Comparison of ENCODE assay signal across 8 cellular contexts in the genomic region with DNA sequence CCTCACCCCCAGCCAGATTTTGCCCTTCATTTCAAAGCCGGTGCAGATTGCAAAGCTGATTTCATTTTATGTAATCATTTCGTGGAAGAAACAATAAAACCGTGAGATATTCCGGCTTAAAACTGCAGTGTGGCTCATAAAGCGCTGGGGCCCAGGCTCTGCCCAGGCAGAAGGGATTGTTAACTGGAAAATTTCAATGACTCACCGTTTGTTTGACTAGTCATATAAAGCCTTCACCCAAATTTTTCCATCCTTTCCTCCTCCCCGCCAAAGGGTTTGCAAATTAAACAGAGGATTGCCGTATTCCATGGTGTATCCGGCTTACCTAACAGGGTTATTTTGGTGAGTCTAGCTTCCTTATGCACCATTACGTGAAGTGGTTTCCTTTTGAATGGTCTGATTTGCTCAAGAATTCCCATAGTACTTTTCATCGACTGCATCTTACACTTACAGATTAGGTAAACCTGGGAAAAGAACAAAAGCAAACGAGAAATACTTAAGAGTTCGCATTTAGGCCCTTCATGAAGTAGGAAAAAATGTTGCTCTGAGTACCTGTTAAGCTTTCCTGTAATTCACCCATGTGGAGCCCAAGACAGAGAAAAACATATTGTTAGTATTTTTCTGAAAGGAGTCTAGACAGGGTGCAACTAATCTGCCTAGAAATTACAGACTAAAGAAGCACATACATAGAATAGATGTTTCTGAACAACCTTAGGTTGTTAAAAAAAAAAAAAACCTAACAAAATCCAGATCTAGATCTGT. TPM values are rescaled to one million over a fixed set of nuclear protein-coding genes. Genes with fewer than 3 reads are reported as not detected.
A peak's percentile ranks its signal among the peaks of the same experiment; 100 is the strongest.
DNase-seq lines count a peak whose midpoint lies in the region; ATAC-seq and TF ChIP-seq lines count a peak whose summit lies in the region.

No MANE protein-coding gene starts in this region.

- peaks cover 22% of the 10 kb centered on the region for H3K36me3 Mint-ChIP-seq in activated CD4-positive, alpha-beta T cell treated with anti-CD3 and anti-CD28 coated beads, Interleukin-2, amount 10 ng/mL, durations not matched to agents 7 days and 5 days (ENCODE audit: low read depth)
- no peaks in the 10 kb centered on the region for H3K36me3 Mint-ChIP-seq in naive B cell

- no peak overlapping the region for H3K27ac ChIP-seq in OCI-LY7 (ENCODE audit: low read depth, low read length, poor library complexity, severe bottlenecking)
- peak overlapping the region; percentile 57 to 97 (median 89) for H3K27ac ChIP-seq in dorsolateral prefrontal cortex

- no peaks in the 10 kb centered on the region for H3K27me3 ChIP-seq in dorsolateral prefrontal cortex

- TF ChIP-seq CTCF in OCI-LY7 (conservative IDR thresholded peaks at IDR 0.05; ENCODE audit: low read length) (no peak), dorsolateral prefrontal cortex (IDR thresholded peaks at IDR 0.05 in 54 of 56, conservative IDR thresholded peaks at IDR 0.05 in 2 of 56; ENCODE audit: low read depth in 1 of 56, partially characterized antibody in 56 of 56) (no peak)

- H4K20me1 ChIP-seq in OCI-LY7 (ENCODE audit: insufficient read depth, low read length) = peaks cover 24% of the 10 kb centered on the region

- intact Hi-C loops in OCI-LY7 (cut with micrococcal nuclease; ENCODE audit: unreplicated experiment) (no loop called here), dorsolateral prefrontal cortex (cut with DNase I) (loop anchor here (2.0 to 10.0 kb wide), 5 partner anchors 60 to 974 kb away; partner anchors contain the start of genes SNX29 (in 2 of the 2), CLEC16A (in 1 of the 2), DEXI (in 1 of the 2) and TXNDC11 (in 1 of the 2))

- H3K36me3 ChIP-seq in OCI-LY7 (ENCODE audit: insufficient read depth, low read length) = peaks cover 29% of the 10 kb centered on the region

- peak overlapping the region; percentile 88 for H3K4me3 Mint-ChIP-seq in activated CD4-positive, alpha-beta T cell treated with anti-CD3 and anti-CD28 coated beads, Interleukin-2, amount 10 ng/mL, durations not matched to agents 7 days and 5 days
- peak overlapping the region in 7 of 8 donors; percentile 81 to 95 (median 92) for H3K4me3 Mint-ChIP-seq in naive B cell

- peaks cover 6% of the 10 kb centered on the region; the same call in 1 of the 2 replicates for H3K9me3 ChIP-seq in OCI-LY7 (ENCODE audit: low read length)

- peak overlapping the region; percentile 72 for H3K4me2 ChIP-seq in OCI-LY7 (ENCODE audit: low read length)

- H3K4me1 Mint-ChIP-seq in activated CD4-positive, alpha-beta T cell treated with anti-CD3 and anti-CD28 coated beads, Interleukin-2, amount 10 ng/mL, durations not matched to agents 7 days and 5 days = peaks cover 28% of the 10 kb centered on the region
- peaks cover 20 to 35% (median 32%) of the 10 kb centered on the region in 3 donors for H3K4me1 Mint-ChIP-seq in naive B cell

- H3K27me3 Mint-ChIP-seq in activated CD4-positive, alpha-beta T cell treated with anti-CD3 and anti-CD28 coated beads, Interleukin-2, amount 10 ng/mL, durations not matched to agents 7 days and 5 days = peaks cover 7% of the 10 kb centered on the region
- no peaks in the 10 kb centered on the region for H3K27me3 Mint-ChIP-seq in naive B cell

- CTCF ChIA-PET in activated CD4-positive, alpha-beta T cell treated with anti-CD3 and anti-CD28 coated beads, Interleukin-2, amount 10 ng/mL, durations not matched to agents 7 days and 5 days (lab: Charles Lee) = interaction anchor here (1.7 kb wide), 1 partner anchor 119 kb away, joined by 6 read pairs; the partner anchor contains the start of gene ZC3H7A
- CTCF ChIA-PET in OCI-LY7 (lab: Charles Lee; ENCODE audit: unreplicated experiment) = no interaction called here

- no peaks in the 10 kb centered on the region for H3K9me3 Mint-ChIP-seq in activated CD4-positive, alpha-beta T cell treated with anti-CD3 and anti-CD28 coated beads, Interleukin-2, amount 10 ng/mL, durations not matched to agents 7 days and 5 days
- no peaks in the 10 kb centered on the region for H3K9me3 Mint-ChIP-seq in naive B cell

- no TSS peak for BruUV-seq in OCI-LY7 (replicated peaks; lab: Mats Ljungman, UMichigan)

- H3K27ac Mint-ChIP-seq in activated CD4-positive, alpha-beta T cell treated with anti-CD3 and anti-CD28 coated beads, Interleukin-2, amount 10 ng/mL, durations not matched to agents 7 days and 5 days = peak overlapping the region; percentile 94
- peak overlapping the region in 5 of 6 donors; percentile 30 to 95 (median 94) for H3K27ac Mint-ChIP-seq in naive B cell

- no peaks in the 10 kb centered on the region for H3K9me2 ChIP-seq in OCI-LY7 (ENCODE audit: insufficient read depth, low read length)

- peaks cover 25% of the 10 kb centered on the region for H3K4me1 ChIP-seq in OCI-LY7 (ENCODE audit: insufficient read depth, low read length, poor library complexity, severe bottlenecking)

- H2AFZ ChIP-seq in OCI-LY7 (ENCODE audit: low read length) = peak overlapping the region; percentile 98

- POLR2A ChIA-PET in activated CD4-positive, alpha-beta T cell treated with anti-CD3 and anti-CD28 coated beads, Interleukin-2, amount 10 ng/mL, durations not matched to agents 7 days and 5 days (lab: Charles Lee) = no interaction called here
- POLR2A ChIA-PET in OCI-LY7 (lab: Charles Lee) = interaction anchor here (0.6 to 1.3 kb wide), 4 partner anchors 10 to 566 kb away, joined by 3 to 5 read pairs (median 4); partner anchors contain the start of gene TNFRSF17

- peak overlapping the region; percentile 57 for H3K4me3 ChIP-seq in OCI-LY7 (ENCODE audit: low read depth, low read length, poor library complexity, severe bottlenecking)
- peak overlapping the region; percentile 61 to 97 (median 83) for H3K4me3 ChIP-seq in dorsolateral prefrontal cortex

- ATAC-seq in naive B cell (ENCODE audit: low read depth in 2 of 2) (no peak), HG03469 (IDR thresholded peaks at IDR 0.05; ENCODE audit: unreplicated experiment) (no peak), HG02571 (IDR thresholded peaks at IDR 0.05; ENCODE audit: unreplicated experiment) (no peak)

- DNase-seq in activated CD4-positive, alpha-beta T cell treated with anti-CD3 and anti-CD28 coated beads, Interleukin-2, amount 10 ng/mL, durations not matched to agents 7 days and 5 days = no peak
- no peak for DNase-seq in activated CD4-positive, alpha-beta T cell treated with anti-CD3 and anti-CD28 coated beads for 4 hours
- DNase-seq in OCI-LY7 (ENCODE audit: low spot score) (no peak), dorsolateral prefrontal cortex (peak in 2 of 10 donors; percentile 31 to 34), naive B cell (no peak), amniotic stem cell (lab: John Stamatoyannopoulos, UW) (no peak)

- peaks cover 39% of the 10 kb centered on the region for H3K79me2 ChIP-seq in OCI-LY7 (ENCODE audit: insufficient read depth, low read depth, low read length)

RNA-seq across cellular contexts. Expression of gene GSPT1, which starts 0.9 kb away (rescaled TPM):
- total RNA-seq in activated CD4-positive, alpha-beta T cell treated with anti-CD3 and anti-CD28 coated beads, Interleukin-2, amount 10 ng/mL, durations not matched to agents 7 days and 5 days = 100 to 1,000 TPM; 110 to 126 TPM
- 54.3 and 67.2 TPM in 2 replicates for total RNA-seq in OCI-LY7 (2014; rRNA removed; shearing (Covaris generic))
- 144 and 146 TPM in 2 replicates for total RNA-seq in OCI-LY7 (2022)
- total RNA-seq in dorsolateral prefrontal cortex = 100 to 1,000 TPM in 1 of 120 experiments, 10 to 100 TPM in 119; 60.6 to 112 (median 78.0) TPM
- polyA plus RNA-seq in naive B cell (ENCODE audit: low read depth in 6 of 6) = 10 to 100 TPM; 35.4 to 65.5 (median 54.3) TPM

RNA-seq across cellular contexts. Expression of gene NPIPB2, which starts 25.1 kb away (rescaled TPM):
- 10 to 100 TPM in 1 of 2 experiments, 1 to 10 TPM in 1; 7.6 to 11.6 TPM for total RNA-seq in activated CD4-positive, alpha-beta T cell treated with anti-CD3 and anti-CD28 coated beads, Interleukin-2, amount 10 ng/mL, durations not matched to agents 7 days and 5 days
- total RNA-seq in OCI-LY7 (2014; rRNA removed; shearing (Covaris generic)) = 5.7 and 7.5 TPM in 2 replicates
- 30.3 and 35.9 TPM in 2 replicates for total RNA-seq in OCI-LY7 (2022)
- total RNA-seq in dorsolateral prefrontal cortex = 10 to 100 TPM in 119 of 120 experiments, 1 to 10 TPM in 1; 7.7 to 62.0 (median 23.6) TPM
- 1 to 10 TPM in 4 of 6 donors, not detected in 2; 1.4 to 8.7 (median 6.1) TPM for polyA plus RNA-seq in naive B cell (ENCODE audit: low read depth in 6 of 6)

RNA-seq across cellular contexts. Expression of gene TNFRSF17, which starts 48.3 kb away (rescaled TPM):
- not detected for total RNA-seq in activated CD4-positive, alpha-beta T cell treated with anti-CD3 and anti-CD28 coated beads, Interleukin-2, amount 10 ng/mL, durations not matched to agents 7 days and 5 days
- total RNA-seq in OCI-LY7 (2014; rRNA removed; shearing (Covaris generic)) = 53.4 and 58.2 TPM in 2 replicates
- total RNA-seq in OCI-LY7 (2022) (33.6 and 38.8 TPM in 2 replicates), dorsolateral prefrontal cortex (not detected)
- 10 to 100 TPM; 24.0 to 75.8 (median 39.7) TPM for polyA plus RNA-seq in naive B cell (ENCODE audit: low read depth in 6 of 6)

RNA-seq across cellular contexts. Expression of gene SNX29, which starts 59.8 kb away (rescaled TPM):
- 10 to 100 TPM; 15.8 to 19.7 TPM for total RNA-seq in activated CD4-positive, alpha-beta T cell treated with anti-CD3 and anti-CD28 coated beads, Interleukin-2, amount 10 ng/mL, durations not matched to agents 7 days and 5 days
- 23.6 and 27.0 TPM in 2 replicates for total RNA-seq in OCI-LY7 (2014; rRNA removed; shearing (Covaris generic))
- total RNA-seq in OCI-LY7 (2022) (37.3 and 40.8 TPM in 2 replicates), dorsolateral prefrontal cortex (10 to 100 TPM; 26.7 to 87.0 (median 46.5) TPM)
- 100 to 1,000 TPM in 5 of 6 donors, 10 to 100 TPM in 1; 96.0 to 209 (median 155) TPM for polyA plus RNA-seq in naive B cell (ENCODE audit: low read depth in 6 of 6)

Comparison
In these comparisons a context has a peak if more than half of its experiments do, and no peak if none do; other contexts are left out.
1. RNA of gene TNFRSF17, which starts 48.3 kb away (total RNA-seq): 33.6 to 58.2 TPM in OCI-LY7; not detected in activated CD4-positive, alpha-beta T cell treated with anti-CD3 and anti-CD28 coated beads, Interleukin-2, amount 10 ng/mL, durations not matched to agents 7 days and 5 days and not detected in dorsolateral prefrontal cortex; every median in the first group is over 10 times any median in the second.